ENCODE assay signal across 8 cellular contexts in the genomic region with DNA sequence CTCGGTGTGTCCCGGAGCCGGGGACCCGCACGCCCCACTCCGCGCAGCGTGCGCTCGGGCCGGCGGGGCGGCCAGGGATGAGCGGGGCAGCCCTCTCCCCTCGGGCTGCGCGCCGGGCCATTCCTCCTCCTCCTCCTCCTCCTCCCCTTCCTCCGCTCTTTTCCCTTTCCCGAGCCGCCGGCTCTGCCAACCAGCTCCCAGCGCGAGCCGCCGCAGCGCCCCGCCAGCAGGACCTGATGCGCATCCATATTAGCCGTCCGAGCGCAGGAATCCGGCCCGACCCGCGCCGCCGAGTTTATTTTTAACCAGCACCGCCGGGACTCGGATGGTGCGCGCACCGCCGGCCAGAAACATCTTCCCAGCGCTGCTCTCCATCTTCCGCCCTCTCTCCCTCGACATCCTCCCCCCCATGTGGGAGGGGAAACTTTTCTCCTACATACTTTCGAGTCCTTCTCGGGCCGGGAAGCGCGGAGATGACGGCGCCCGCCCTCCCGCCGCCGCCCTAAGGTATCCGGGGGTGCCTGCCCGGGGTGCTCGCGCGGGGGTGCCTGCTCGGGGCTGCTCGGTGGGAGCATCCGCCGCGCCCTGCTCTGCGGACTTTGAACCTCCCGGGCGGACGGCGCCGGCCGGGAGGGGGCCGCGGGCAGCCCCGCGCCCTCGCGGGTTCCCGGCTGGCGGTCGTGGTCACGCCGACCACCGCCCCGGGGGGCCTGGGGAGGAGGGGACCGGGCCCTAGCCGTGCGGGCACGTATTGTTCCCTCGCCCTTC. TPM values are rescaled to one million over a fixed set of nuclear protein-coding genes. Genes with fewer than 3 reads are reported as not detected.
DNase-seq lines count a peak whose midpoint lies in the region; ATAC-seq, FAIRE-seq and TF ChIP-seq lines count a peak whose summit lies in the region.

No MANE protein-coding gene starts in this region.

- H3K36me3 Mint-ChIP-seq in CD4-positive, alpha-beta memory T cell = peaks cover 0 to 19% of the 10 kb centered on the region in 2 donors
- no peaks in the 10 kb centered on the region; the same call in 2 of the 3 replicates for H3K36me3 Mint-ChIP-seq in GM23338 (ENCODE audit: low read depth)
- H3K36me3 Mint-ChIP-seq in activated naive CD4-positive, alpha-beta T cell treated with anti-CD3 and anti-CD28 coated beads, Interleukin-2, amount 10 ng/mL, durations not matched to agents 7 days and 5 days = peaks cover 9% of the 10 kb centered on the region

- POLR2A ChIA-PET in CD4-positive, alpha-beta memory T cell (lab: Charles Lee; ENCODE audit: partially characterized antibody) = interaction anchor here (1.0 to 7.1 kb wide), 9 partner anchors 11 to 56 kb away, joined by 4 to 58 read pairs (median 10); no protein-coding TSS in a partner anchor
- POLR2A ChIA-PET in Panc1 (lab: Charles Lee) = no interaction called here

- intact Hi-C loops in CD4-positive, alpha-beta memory T cell (cut with micrococcal nuclease) = loop anchor here (5.0 to 10.0 kb wide), 3 partner anchors 36 to 1846 kb away; partner anchors contain the start of genes FARS2 and LYRM4
- intact Hi-C loops in Panc1 (cut with micrococcal nuclease; ENCODE audit: unreplicated experiment) = no loop called here
- intact Hi-C loops in Right ventricle myocardium inferior (cut with DNase I) = loop anchor here (2.0 to 10.0 kb wide), 6 partner anchors 32 to 421 kb away; no protein-coding TSS in a partner anchor
- intact Hi-C loops in pancreas (cut with DNase I) = no loop called here

- H3K27ac ChIP-seq in CD4-positive, alpha-beta memory T cell (ENCODE audit: low read depth, low read length) = peak overlapping the region; percentile 74
- H3K27ac ChIP-seq in GM23338 (ENCODE audit: low read depth) = 0 out of 2 replicates have a peak overlapping the region, but pooled peaks have one; percentile 69
- H3K27ac ChIP-seq in Panc1 (ENCODE audit: low read length) = peak overlapping the region; percentile 88
- peak overlapping the region; percentile 82 to 93 (median 88) for H3K27ac ChIP-seq in pancreas

- peak overlapping the region; percentile 90; the same call in 1 of the 2 replicates for H2AFZ ChIP-seq in GM23338

- no peaks in the 10 kb centered on the region for H3K9me3 Mint-ChIP-seq in CD4-positive, alpha-beta memory T cell
- H3K9me3 Mint-ChIP-seq in GM23338 = no peaks in the 10 kb centered on the region; the same call in 2 of the 3 replicates
- H3K9me3 Mint-ChIP-seq in activated naive CD4-positive, alpha-beta T cell treated with anti-CD3 and anti-CD28 coated beads, Interleukin-2, amount 10 ng/mL, durations not matched to agents 7 days and 5 days = no peaks in the 10 kb centered on the region

- H3K4me2 ChIP-seq in GM23338 = peak overlapping the region; percentile 96

- H3K4me3 Mint-ChIP-seq in CD4-positive, alpha-beta memory T cell = peak overlapping the region; percentile 91 to 97 (median 94)
- peak overlapping the region; percentile 91 for H3K4me3 Mint-ChIP-seq in GM23338
- H3K4me3 Mint-ChIP-seq in activated naive CD4-positive, alpha-beta T cell treated with anti-CD3 and anti-CD28 coated beads, Interleukin-2, amount 10 ng/mL, durations not matched to agents 7 days and 5 days = peak overlapping the region; percentile 92

- no TSS peak for BruUV-seq in Panc1 (replicated peaks; lab: Mats Ljungman, UMichigan)

- peaks cover 35% of the 10 kb centered on the region for H4K20me1 ChIP-seq in GM23338 (replicated peaks; ENCODE audit: insufficient read depth)

- in situ Hi-C loops in Panc1 (cut with HindIII; ENCODE audit: low pct_unique_long_range_greater_than_20kb, low sequenced_read_pairs) = no loop called here

- H3K79me2 ChIP-seq in GM23338 (replicated peaks; ENCODE audit: insufficient read depth) = peaks cover 39% of the 10 kb centered on the region

- H3K27me3 Mint-ChIP-seq in CD4-positive, alpha-beta memory T cell = no peaks in the 10 kb centered on the region
- peaks cover 24% of the 10 kb centered on the region for H3K27me3 Mint-ChIP-seq in GM23338 (ENCODE audit: insufficient read depth, low read depth, poor library complexity)
- H3K27me3 Mint-ChIP-seq in activated naive CD4-positive, alpha-beta T cell treated with anti-CD3 and anti-CD28 coated beads, Interleukin-2, amount 10 ng/mL, durations not matched to agents 7 days and 5 days = peaks cover 9% of the 10 kb centered on the region

- no peaks in the 10 kb centered on the region for H3K9me3 ChIP-seq in CD4-positive, alpha-beta memory T cell (ENCODE audit: control insufficient read depth in 1 of 2, low read length in 2 of 2)
- H3K9me3 ChIP-seq in Panc1 (ENCODE audit: control insufficient read depth, insufficient read depth, low read depth, low read length) = no peaks in the 10 kb centered on the region
- H3K9me3 ChIP-seq in pancreas = no peaks in the 10 kb centered on the region

- H3K4me1 Mint-ChIP-seq in CD4-positive, alpha-beta memory T cell = peaks cover 34 to 51% (median 41%) of the 10 kb centered on the region in 4 donors
- H3K4me1 Mint-ChIP-seq in GM23338 = peaks cover 46% of the 10 kb centered on the region
- H3K4me1 Mint-ChIP-seq in activated naive CD4-positive, alpha-beta T cell treated with anti-CD3 and anti-CD28 coated beads, Interleukin-2, amount 10 ng/mL, durations not matched to agents 7 days and 5 days = peaks cover 47% of the 10 kb centered on the region

- peaks cover 43% of the 10 kb centered on the region for H3K4me1 ChIP-seq in CD4-positive, alpha-beta memory T cell (ENCODE audit: insufficient read depth, low read length)
- H3K4me1 ChIP-seq in GM23338 (ENCODE audit: insufficient read depth) = peaks cover 44% of the 10 kb centered on the region
- peaks cover 35% of the 10 kb centered on the region for H3K4me1 ChIP-seq in Panc1 (ENCODE audit: control insufficient read depth, insufficient read depth, low read length)
- H3K4me1 ChIP-seq in pancreas = peaks cover 11 to 38% (median 16%) of the 10 kb centered on the region in 3 donors

- TF ChIP-seq CTCF in GM23338 (conservative IDR thresholded peaks at IDR 0.05; ENCODE audit: low read depth in 2 of 2) = no peak
- TF ChIP-seq CTCF in Panc1 (IDR thresholded peaks at IDR 0.05) = no peak
- no peak for TF ChIP-seq CTCF in pancreas (IDR thresholded peaks at IDR 0.05)

- CTCF ChIA-PET in CD4-positive, alpha-beta memory T cell (lab: Charles Lee; ENCODE audit: partially characterized antibody) = interaction anchor here (1.1 to 1.4 kb wide), 2 partner anchors 29 to 88 kb away, joined by 3 to 4 read pairs; no protein-coding TSS in a partner anchor
- CTCF ChIA-PET in Panc1 (lab: Charles Lee) = interaction anchor here (0.6 to 0.7 kb wide), 2 partner anchors 72 to 197 kb away, joined by 3 to 4 read pairs; no protein-coding TSS in a partner anchor
- CTCF ChIA-PET in activated naive CD4-positive, alpha-beta T cell treated with anti-CD3 and anti-CD28 coated beads, Interleukin-2, amount 10 ng/mL, durations not matched to agents 7 days and 5 days (lab: Charles Lee) = interaction anchor here (1.3 kb wide), 1 partner anchor 38 kb away, joined by 3 read pairs; no protein-coding TSS in a partner anchor

- WGBS in pancreas, 2 donors = 0 to 1% methylated on average over 53 to 94 of the region's 94 CpGs

- peak; percentile 27 for ATAC-seq in GM23338
- peak; percentile 55 for ATAC-seq in Panc1
- peak; percentile 60 for ATAC-seq in Right ventricle myocardium inferior
- peak; percentile 38 to 52 (median 40) for ATAC-seq in pancreas

- no peaks in the 10 kb centered on the region for H3K9me2 ChIP-seq in GM23338 (ENCODE audit: insufficient read depth)

- H3K27me3 ChIP-seq in CD4-positive, alpha-beta memory T cell (ENCODE audit: insufficient read depth, low read length) = no peaks in the 10 kb centered on the region
- H3K27me3 ChIP-seq in GM23338 (ENCODE audit: insufficient read depth) (peaks cover 66% of the 10 kb centered on the region), Panc1 (ENCODE audit: control insufficient read depth, insufficient read depth, low read length) (no peaks in the 10 kb centered on the region), pancreas (no peaks in the 10 kb centered on the region)

- DNase-seq in CD4-positive, alpha-beta memory T cell = peak; percentile 26 to 58 (median 44)
- peak; percentile 78 for DNase-seq in GM23338 (ENCODE audit: low spot score)
- DNase-seq in Panc1 (ENCODE audit: low read depth, low spot score) = no peak
- peak; percentile 63 for DNase-seq in activated naive CD4-positive, alpha-beta T cell treated with anti-CD3 and anti-CD28 coated beads, Interleukin-2, amount 10 ng/mL, durations not matched to agents 7 days and 5 days
- peak; percentile 91 for DNase-seq in Right ventricle myocardium inferior (ENCODE audit: missing footprints)
- DNase-seq in pancreas = peak; percentile 56 to 86 (median 69)
- no peak for DNase-seq in OCI-M2 (lab: John Stamatoyannopoulos, UW; ENCODE audit: unreplicated experiment)
- DNase-seq in NCI-H510A (lab: John Stamatoyannopoulos, UW) = no peak

- H3K36me3 ChIP-seq in CD4-positive, alpha-beta memory T cell (ENCODE audit: insufficient read depth, low read length) = no peaks in the 10 kb centered on the region
- H3K36me3 ChIP-seq in GM23338 (ENCODE audit: insufficient read depth) (no peaks in the 10 kb centered on the region), Panc1 (ENCODE audit: control insufficient read depth, insufficient read depth, low read length) (no peaks in the 10 kb centered on the region; the same call in 1 of the 2 replicates), pancreas (no peaks in the 10 kb centered on the region)

- peak overlapping the region; percentile 74 to 95 (median 88) for H3K27ac Mint-ChIP-seq in CD4-positive, alpha-beta memory T cell
- no peak overlapping the region for H3K27ac Mint-ChIP-seq in GM23338
- H3K27ac Mint-ChIP-seq in activated naive CD4-positive, alpha-beta T cell treated with anti-CD3 and anti-CD28 coated beads, Interleukin-2, amount 10 ng/mL, durations not matched to agents 7 days and 5 days = peak overlapping the region; percentile 93

- no peak for FAIRE-seq in pancreas (lab: Jason Lieb, UNC)

- 0 out of 2 replicates have a peak, but pooled peaks cover 4% of the 10 kb centered on the region for H3F3A ChIP-seq in GM23338 (replicated peaks; ENCODE audit: low read depth)

- H3K4me3 ChIP-seq in CD4-positive, alpha-beta memory T cell (ENCODE audit: low read length in 2 of 2) = peak overlapping the region; percentile 82 to 99
- peak overlapping the region; percentile 98 for H3K4me3 ChIP-seq in GM23338
- peak overlapping the region; percentile 83 to 96 for H3K4me3 ChIP-seq in Panc1 (ENCODE audit: low read depth in 2 of 2, low read length in 2 of 2)
- peak overlapping the region; percentile 64 to 95 (median 86) for H3K4me3 ChIP-seq in pancreas

RNA-seq across cellular contexts. Expression of gene RREB1, which starts 0.6 kb away (rescaled TPM):
- total RNA-seq in CD4-positive, alpha-beta memory T cell = 10 to 100 TPM; 43.0 to 43.4 TPM
- 1 to 10 TPM in 1 of 2 donors, under 1 TPM in 1; 0.50 to 7.4 TPM for polyA plus RNA-seq in CD4-positive, alpha-beta memory T cell
- 25.5 and 29.1 TPM in 2 replicates for total RNA-seq in GM23338 (2014; rRNA removed; shearing (Covaris generic))
- polyA plus RNA-seq in GM23338 (2016; fragmentation: Nextera tagmentation; extraction: Ambion mirVana) (7.9 and 8.5 TPM in 2 replicates), pancreas (10 to 100 TPM in 1 of 2 donors, 1 to 10 TPM in 1; 8.9 to 12.4 TPM)
- total RNA-seq in Panc1 (2021; ENCODE audit: unreplicated experiment) (30.7 TPM), Right ventricle myocardium inferior (34.2 TPM), pancreas (10 to 100 TPM; 22.7 to 45.3 (median 30.5) TPM)
- polyA plus RNA-seq in Panc1 (2012; ENCODE audit: insufficient read length) = 17.9 TPM

Comparison
In these comparisons a context has a peak if more than half of its experiments do, and no peak if none do; other contexts are left out.
1. DNase-seq: peak in CD4-positive, alpha-beta memory T cell (5 of 5), GM23338 (single experiment), activated naive CD4-positive, alpha-beta T cell treated with anti-CD3 and anti-CD28 coated beads, Interleukin-2, amount 10 ng/mL, durations not matched to agents 7 days and 5 days (single experiment), Right ventricle myocardium inferior (single experiment) and pancreas (6 of 6); none in Panc1 (single experiment), OCI-M2 (single experiment) and NCI-H510A (single experiment).
2. intact Hi-C loops: an anchor here in CD4-positive, alpha-beta memory T cell (5.0 to 10.0 kb wide) and Right ventricle myocardium inferior (2.0 to 10.0 kb wide); none called in Panc1 and pancreas.
3. Peak in every context shown above with its lines, with median percentiles within 50 percentile points of each other: H3K27ac ChIP-seq, H3K4me3 ChIP-seq, H3K4me3 Mint-ChIP-seq and ATAC-seq.